9 cellular contexts compared by ENCODE assay signal in the genomic region with DNA sequence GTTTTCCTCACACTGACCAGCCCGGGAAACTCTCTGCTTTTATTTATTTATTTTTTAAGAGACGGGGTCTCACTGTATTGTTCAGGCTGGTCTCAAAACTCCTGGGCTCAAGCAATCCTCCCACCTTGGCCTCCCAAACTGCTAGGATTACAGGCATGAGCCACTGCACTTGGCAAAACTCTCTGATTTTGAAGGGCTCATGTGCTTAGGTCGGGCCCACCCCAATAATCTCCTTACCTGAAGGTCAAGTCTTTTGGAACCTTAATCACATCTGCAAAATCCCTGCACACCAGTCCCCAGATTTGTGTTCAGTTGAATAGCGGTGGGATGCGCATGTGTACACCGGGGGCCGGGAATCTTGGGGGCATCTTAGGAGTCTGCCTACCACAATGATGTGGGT. TPM values are rescaled to one million over a fixed set of nuclear protein-coding genes. Genes with fewer than 3 reads are reported as not detected.
"Had no signal": no experiment of that assay in that cellular context is flagged by ENCODE, and none has a peak within 500 bp of the region (broad histone marks: within the 10 kb centered on the region; RNA-seq: fewer than 3 reads in every experiment).

No MANE protein-coding gene starts in this region.

- H3K4me3 Mint-ChIP-seq: GM23338, H9, HFFc6, IgD-negative memory B cell had no signal

- H3K9me3 Mint-ChIP-seq: GM23338, H9, HFFc6 had no signal

- H3K4me1 Mint-ChIP-seq: IgD-negative memory B cell had no signal

- DNase-seq: H9, HCEC 1CT, HFFc6 had no signal

- H3K4me3 ChIP-seq: GM23338 had no signal

- H3K36me3 Mint-ChIP-seq: IgD-negative memory B cell had no signal

- H3K27ac ChIP-seq: HL-60 had no signal

- H3K27ac Mint-ChIP-seq: GM23338, H9, HFFc6 had no signal

RNA-seq across cellular contexts. Expression of gene ECEL1, which starts 7.7 kb away (rescaled TPM):
- total RNA-seq: HepG2, HFFc6, HT1080 had no signal
- polyA plus RNA-seq: HepG2, IgD-negative memory B cell had no signal

RNA-seq across cellular contexts. Expression of gene PRSS56, which starts 24.9 kb away (rescaled TPM):
- total RNA-seq: H1, H9, HepG2, HFFc6, HT1080 had no signal
- polyA plus RNA-seq: HepG2, IgD-negative memory B cell had no signal

RNA-seq across cellular contexts. Expression of gene CHRND, which starts 30.7 kb away (rescaled TPM):
- total RNA-seq: H1, H9, HepG2, HFFc6, HT1080 had no signal
- polyA plus RNA-seq: IgD-negative memory B cell had no signal

RNA-seq across cellular contexts. Expression of gene ALPI, which starts 39.3 kb away (rescaled TPM):
- total RNA-seq: GM23338, H1, H9, HepG2, HFFc6, HT1080 had no signal
- polyA plus RNA-seq: GM23338, H1, HepG2, IgD-negative memory B cell had no signal

RNA-seq across cellular contexts. Expression of gene CHRNG, which starts 44.2 kb away (rescaled TPM):
- total RNA-seq: GM23338, H1, H9, HepG2, HFFc6, HT1080 had no signal
- polyA plus RNA-seq: GM23338, HepG2, IgD-negative memory B cell had no signal
